11 cellular contexts compared by ENCODE assay signal in the genomic region with DNA sequence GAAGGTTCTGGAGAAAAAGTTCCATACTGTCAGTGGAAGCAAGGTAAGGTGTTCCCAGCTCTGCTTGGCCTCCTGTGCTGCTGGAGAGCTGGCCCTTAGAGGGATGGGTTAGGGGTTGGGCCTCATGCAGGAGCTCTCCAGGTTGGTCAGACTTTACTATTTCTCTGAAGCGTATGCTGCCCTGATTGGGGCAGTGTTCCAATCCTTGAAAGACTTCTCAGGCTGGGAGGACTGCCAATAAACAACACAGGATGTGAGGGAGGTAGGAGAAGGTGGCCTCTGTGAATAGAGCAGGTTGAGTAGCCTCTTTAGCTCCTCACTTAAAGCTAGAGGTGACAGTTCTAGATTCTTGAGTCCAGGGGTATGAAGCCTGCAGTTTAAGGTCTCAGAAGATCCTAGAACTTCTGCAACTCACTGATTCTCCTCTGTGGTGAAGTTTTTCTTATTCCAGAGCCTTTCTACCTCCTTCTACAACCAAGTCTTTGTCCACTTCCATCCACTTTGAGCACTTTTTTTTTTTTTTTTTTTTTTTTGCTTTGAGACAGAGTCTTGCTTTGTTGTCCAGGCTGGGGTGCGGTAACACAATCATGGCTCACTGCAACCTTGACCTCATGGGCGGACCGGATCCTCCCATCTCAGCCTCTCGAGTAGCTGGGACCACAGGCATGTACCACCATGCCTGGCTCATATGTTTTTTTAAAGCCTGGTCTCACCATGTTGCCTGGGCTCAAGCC. TPM values are rescaled to one million over a fixed set of nuclear protein-coding genes. Genes with fewer than 3 reads are reported as not detected.
A peak's percentile ranks its signal among the peaks of the same experiment; 100 is the strongest.
DNase-seq lines count a peak whose midpoint lies in the region; ATAC-seq, FAIRE-seq and TF ChIP-seq lines count a peak whose summit lies in the region.
"Had no signal": no experiment of that assay in that cellular context is flagged by ENCODE, and none has a peak within 500 bp of the region (broad histone marks: within the 10 kb centered on the region; RNA-seq: fewer than 3 reads in every experiment).

No MANE protein-coding gene starts in this region.

- dilution Hi-C loops in keratinocyte (cut with MboI; ENCODE audit: extremely low pct_ligation_motif_present, low sequenced_read_pairs), result no loop called here

- H3K9me3 Mint-ChIP-seq in activated T-cell treated with anti-CD3 and anti-CD28 coated beads, Interleukin-2, amount 50 U/mL, for 72 hours, result no peaks in the 10 kb centered on the region
- no peaks in the 10 kb centered on the region for H3K9me3 Mint-ChIP-seq in activated naive CD8-positive, alpha-beta T cell treated with anti-CD3 and anti-CD28 coated beads, Interleukin-2, amount 10 ng/mL, durations not matched to agents 7 days and 5 days

- peaks cover 11% of the 10 kb centered on the region for H3K9me1 ChIP-seq in keratinocyte (ENCODE audit: control insufficient read depth, extremely low read depth, insufficient read depth, low read length)

- peaks cover 47% of the 10 kb centered on the region for H3K4me1 Mint-ChIP-seq in activated T-cell treated with anti-CD3 and anti-CD28 coated beads, Interleukin-2, amount 50 U/mL, for 72 hours (ENCODE audit: low read depth)
- peaks cover 32% of the 10 kb centered on the region for H3K4me1 Mint-ChIP-seq in activated naive CD8-positive, alpha-beta T cell treated with anti-CD3 and anti-CD28 coated beads, Interleukin-2, amount 10 ng/mL, durations not matched to agents 7 days and 5 days

- peak overlapping the region; percentile 94 for H3K27ac Mint-ChIP-seq in activated T-cell treated with anti-CD3 and anti-CD28 coated beads, Interleukin-2, amount 50 U/mL, for 72 hours
- H3K27ac Mint-ChIP-seq in activated naive CD8-positive, alpha-beta T cell treated with anti-CD3 and anti-CD28 coated beads, Interleukin-2, amount 10 ng/mL, durations not matched to agents 7 days and 5 days, result peak overlapping the region; percentile 80

- peak; percentile 72 for FAIRE-seq in keratinocyte (lab: Jason Lieb, UNC)
- no peak for FAIRE-seq in frontal cortex (lab: Jason Lieb, UNC)

- no peaks in the 10 kb centered on the region for H3K9me3 ChIP-seq in keratinocyte (ENCODE audit: control insufficient read depth, low read depth, low read length)
- no peaks in the 10 kb centered on the region for H3K9me3 ChIP-seq in transverse colon

- ATAC-seq in activated T-cell treated with anti-CD3 and anti-CD28 coated beads, Interleukin-2, amount 50 U/mL, for 72 hours (replicated peaks in 1 of 2), result no peak
- no peak for ATAC-seq in activated naive CD8-positive, alpha-beta T cell treated with anti-CD3 and anti-CD28 coated beads, Interleukin-2, amount 10 ng/mL, durations not matched to agents 7 days and 5 days (ENCODE audit: low read depth)

- no peak overlapping the region for H2AFZ ChIP-seq in keratinocyte (ENCODE audit: control insufficient read depth, low read length)

- peak overlapping the region; percentile 95 for H3K4me2 ChIP-seq in keratinocyte (ENCODE audit: control insufficient read depth, extremely low read depth, insufficient read depth, low read depth, low read length)

- no peak for DNase-seq in activated T-cell treated with anti-CD3 and anti-CD28 coated beads, Interleukin-2, amount 50 U/mL, for 72 hours
- DNase-seq in activated T-cell treated with anti-CD3 and anti-CD28 coated beads for 4 hours, result no peak
- no peak for DNase-seq in activated naive CD8-positive, alpha-beta T cell treated with anti-CD3 and anti-CD28 coated beads, Interleukin-2, amount 10 ng/mL, durations not matched to agents 7 days and 5 days
- no peak for DNase-seq in keratinocyte (ENCODE audit: low read depth, low spot score)
- DNase-seq in transverse colon, result peak; percentile 84
- no peak for DNase-seq in lower leg skin (ENCODE audit: low spot score in 2 of 2)
- no peak for DNase-seq in activated CD4-positive, alpha-beta T cell treated with anti-CD3 and anti-CD28 coated beads for 1 hour
- no peak for DNase-seq in frontal cortex (ENCODE audit: low spot score in 2 of 2)
- DNase-seq: DMS53; effector CD4-positive, alpha-beta T cell; KG1 had no signal

- WGBS in transverse colon (ENCODE audit: low coverage in 1 of 2), 2 donors, result 38% methylated on average over 5 of the region's 5 CpGs; no CpG with 5 or more reads in 1 of the 2 donors
- 62 to 67% methylated on average over 5 of the region's 5 CpGs for WGBS in lower leg skin, 2 donors

- intact Hi-C loops in transverse colon (cut with DNase I; ENCODE audit: low total_unique reads), result no loop called here
- intact Hi-C loops in lower leg skin (cut with DNase I; ENCODE audit: low total_unique reads), result no loop called here

- TF ChIP-seq POLR2A in transverse colon (IDR thresholded peaks at IDR 0.05) (peak; percentile 91), lower leg skin (IDR thresholded peaks at IDR 0.05) (no peak)

- H3K27me3 Mint-ChIP-seq in activated T-cell treated with anti-CD3 and anti-CD28 coated beads, Interleukin-2, amount 50 U/mL, for 72 hours (ENCODE audit: low read depth), result no peaks in the 10 kb centered on the region
- H3K27me3 Mint-ChIP-seq in activated naive CD8-positive, alpha-beta T cell treated with anti-CD3 and anti-CD28 coated beads, Interleukin-2, amount 10 ng/mL, durations not matched to agents 7 days and 5 days, result no peaks in the 10 kb centered on the region

- TF ChIP-seq CTCF in keratinocyte (optimal IDR thresholded peaks at IDR 0.05 in 1 of 3, IDR thresholded peaks at IDR 0.05 in 1 of 3, conservative IDR thresholded peaks at IDR 0.05 in 1 of 3; ENCODE audit: extremely low read depth in 1 of 3, insufficient read depth in 2 of 3, low read length in 3 of 3) (no peak), transverse colon (IDR thresholded peaks at IDR 0.05) (no peak), lower leg skin (IDR thresholded peaks at IDR 0.05) (no peak)

- TF ChIP-seq EP300 in transverse colon (IDR thresholded peaks at IDR 0.05; ENCODE audit: low read depth), result peak; percentile 8

- H3K4me3 ChIP-seq in keratinocyte (ENCODE audit: control insufficient read depth in 2 of 3, extremely low read depth in 1 of 3, insufficient read depth in 2 of 3, low read depth in 1 of 3, low read length in 3 of 3), result no peak overlapping the region
- peak overlapping the region in 1 of 4 donors; percentile 93 for H3K4me3 ChIP-seq in transverse colon
- no peak overlapping the region for H3K4me3 ChIP-seq in lower leg skin (ENCODE audit: low read depth, poor library complexity, severe bottlenecking)

- in situ Hi-C loops in transverse colon (cut with MboI; ENCODE audit: low pct_ligation_motif_present in 1 of 4, low pct_unique_long_range_greater_than_20kb in 1 of 4, low sequenced_read_pairs in 3 of 4), result no loop called here

- peaks cover 23 to 48% of the 10 kb centered on the region in 2 donors for H3K36me3 Mint-ChIP-seq in activated T-cell treated with anti-CD3 and anti-CD28 coated beads, Interleukin-2, amount 50 U/mL, for 72 hours (ENCODE audit: insufficient read depth in 2 of 2)
- peaks cover 46% of the 10 kb centered on the region for H3K36me3 Mint-ChIP-seq in activated naive CD8-positive, alpha-beta T cell treated with anti-CD3 and anti-CD28 coated beads, Interleukin-2, amount 10 ng/mL, durations not matched to agents 7 days and 5 days

- no peak overlapping the region for H3K27ac ChIP-seq in keratinocyte (ENCODE audit: control insufficient read depth, insufficient read depth, low read length)
- peak overlapping the region; percentile 99 for H3K27ac ChIP-seq in transverse colon

- peaks cover 16% of the 10 kb centered on the region for H3K4me1 ChIP-seq in keratinocyte (ENCODE audit: control insufficient read depth, extremely low read depth, insufficient read depth, low read length)
- peaks cover 36 to 64% (median 47%) of the 10 kb centered on the region in 4 donors for H3K4me1 ChIP-seq in transverse colon

- H3K36me3 ChIP-seq in keratinocyte (ENCODE audit: control insufficient read depth in 2 of 2, extremely low read depth in 1 of 2, insufficient read depth in 2 of 2, low read length in 2 of 2) (peaks cover 36 to 51% of the 10 kb centered on the region in 2 experiments), transverse colon (peaks cover 0 to 36% (median 19%) of the 10 kb centered on the region in 4 donors)

- peak overlapping the region; percentile 84 to 92 for H3K4me3 Mint-ChIP-seq in activated T-cell treated with anti-CD3 and anti-CD28 coated beads, Interleukin-2, amount 50 U/mL, for 72 hours
- peak overlapping the region; percentile 84 for H3K4me3 Mint-ChIP-seq in activated naive CD8-positive, alpha-beta T cell treated with anti-CD3 and anti-CD28 coated beads, Interleukin-2, amount 10 ng/mL, durations not matched to agents 7 days and 5 days

- no peak overlapping the region for H3K9ac ChIP-seq in keratinocyte (ENCODE audit: control insufficient read depth, extremely low read depth, insufficient read depth, low read length)

- POLR2A ChIA-PET in activated naive CD8-positive, alpha-beta T cell treated with anti-CD3 and anti-CD28 coated beads, Interleukin-2, amount 10 ng/mL, durations not matched to agents 7 days and 5 days (lab: Charles Lee), result interaction anchor here (0.7 to 2.4 kb wide), 5 partner anchors 9 to 27 kb away, joined by 3 to 9 read pairs (median 4); no protein-coding TSS in a partner anchor

- peaks cover 46% of the 10 kb centered on the region for H3K79me2 ChIP-seq in keratinocyte (ENCODE audit: control insufficient read depth, insufficient read depth, low read length)

- H4K20me1 ChIP-seq in keratinocyte (ENCODE audit: control insufficient read depth, extremely low read depth, insufficient read depth, low read length), result peaks cover 45% of the 10 kb centered on the region

- no peaks in the 10 kb centered on the region for H3K27me3 ChIP-seq in keratinocyte (ENCODE audit: control insufficient read depth, extremely low read depth, insufficient read depth, low read length)
- no peaks in the 10 kb centered on the region for H3K27me3 ChIP-seq in transverse colon

RNA-seq across cellular contexts. Expression of gene HNRNPAB, which starts 3.0 kb away (rescaled TPM):
- 100 to 1,000 TPM; 196 to 232 TPM for total RNA-seq in activated T-cell treated with anti-CD3 and anti-CD28 coated beads, Interleukin-2, amount 50 U/mL, for 72 hours
- total RNA-seq in activated naive CD8-positive, alpha-beta T cell treated with anti-CD3 and anti-CD28 coated beads, Interleukin-2, amount 10 ng/mL, durations not matched to agents 7 days and 5 days, result 100 to 1,000 TPM; 183 to 198 TPM
- 102 to 161 TPM (median 146 TPM) in 3 replicates for polyA plus RNA-seq in keratinocyte
- 142 TPM for polyA plus RNA-seq in keratinocyte (2011; ENCODE audit: low read depth)
- polyA plus RNA-seq in keratinocyte (2011; cell fraction: cytosol; rRNA removed), result 106 and 125 TPM in 2 replicates
- polyA plus RNA-seq in keratinocyte (2011; cell fraction: nucleus; rRNA removed), result 105 and 124 TPM in 2 replicates
- polyA plus RNA-seq in keratinocyte (2012; ENCODE audit: low replicate concordance), result 98.8 and 167 TPM in 2 replicates
- 37.9 to 59.2 TPM (median 53.2 TPM) in 3 replicates for polyA minus RNA-seq in keratinocyte
- polyA minus RNA-seq in keratinocyte (2011; cell fraction: cytosol; rRNA and poly(A)+ RNA removed), result 85.0 TPM
- polyA minus RNA-seq in keratinocyte (2011; cell fraction: nucleus; rRNA and poly(A)+ RNA removed), result 24.6 and 33.4 TPM in 2 replicates
- 100 to 1,000 TPM; 115 to 199 (median 169) TPM for total RNA-seq in transverse colon
- 100 to 1,000 TPM in 2 of 4 donors, 10 to 100 TPM in 2; 76.4 to 124 (median 102) TPM for total RNA-seq in lower leg skin
- total RNA-seq in frontal cortex, result 49.7 TPM

RNA-seq across cellular contexts. Expression of gene GMCL2, which starts 20.2 kb away (rescaled TPM):
- not detected for total RNA-seq in activated T-cell treated with anti-CD3 and anti-CD28 coated beads, Interleukin-2, amount 50 U/mL, for 72 hours
- total RNA-seq in activated naive CD8-positive, alpha-beta T cell treated with anti-CD3 and anti-CD28 coated beads, Interleukin-2, amount 10 ng/mL, durations not matched to agents 7 days and 5 days, result not detected
- not detected in 3 replicates for polyA plus RNA-seq in keratinocyte
- polyA plus RNA-seq in keratinocyte (2011; ENCODE audit: low read depth), result not detected
- not detected in 2 replicates for polyA plus RNA-seq in keratinocyte (2011; cell fraction: cytosol; rRNA removed)
- polyA plus RNA-seq in keratinocyte (2011; cell fraction: nucleus; rRNA removed), result not detected in 2 replicates
- not detected in 2 replicates for polyA plus RNA-seq in keratinocyte (2012; ENCODE audit: low replicate concordance)
- not detected in 3 replicates for polyA minus RNA-seq in keratinocyte
- polyA minus RNA-seq in keratinocyte (2011; cell fraction: cytosol; rRNA and poly(A)+ RNA removed), result not detected
- polyA minus RNA-seq in keratinocyte (2011; cell fraction: nucleus; rRNA and poly(A)+ RNA removed), result not detected in 2 replicates
- total RNA-seq in transverse colon (not detected), lower leg skin (not detected), frontal cortex (not detected)

RNA-seq across cellular contexts. Expression of gene PHYKPL, which starts 25.3 kb away (rescaled TPM):
- total RNA-seq in activated T-cell treated with anti-CD3 and anti-CD28 coated beads, Interleukin-2, amount 50 U/mL, for 72 hours, result 10 to 100 TPM; 81.7 to 89.7 TPM
- total RNA-seq in activated naive CD8-positive, alpha-beta T cell treated with anti-CD3 and anti-CD28 coated beads, Interleukin-2, amount 10 ng/mL, durations not matched to agents 7 days and 5 days, result 100 to 1,000 TPM; 158 to 165 TPM
- polyA plus RNA-seq in keratinocyte, result 27.6 to 53.5 TPM (median 38.8 TPM) in 3 replicates
- polyA plus RNA-seq in keratinocyte (2011; ENCODE audit: low read depth), result 28.6 TPM
- polyA plus RNA-seq in keratinocyte (2011; cell fraction: cytosol; rRNA removed), result 18.7 and 26.0 TPM in 2 replicates
- polyA plus RNA-seq in keratinocyte (2011; cell fraction: nucleus; rRNA removed), result 125 and 140 TPM in 2 replicates
- 24.6 and 30.8 TPM in 2 replicates for polyA plus RNA-seq in keratinocyte (2012; ENCODE audit: low replicate concordance)
- polyA minus RNA-seq in keratinocyte, result 51.8 to 71.0 TPM (median 56.9 TPM) in 3 replicates
- polyA minus RNA-seq in keratinocyte (2011; cell fraction: cytosol; rRNA and poly(A)+ RNA removed), result 24.0 TPM
- polyA minus RNA-seq in keratinocyte (2011; cell fraction: nucleus; rRNA and poly(A)+ RNA removed), result 46.8 and 59.5 TPM in 2 replicates
- 100 to 1,000 TPM; 124 to 405 (median 197) TPM for total RNA-seq in transverse colon
- 10 to 100 TPM; 29.3 to 45.7 (median 31.8) TPM for total RNA-seq in lower leg skin
- 9.0 TPM for total RNA-seq in frontal cortex

RNA-seq across cellular contexts. Expression of gene NHP2, which starts 53.7 kb away (rescaled TPM):
- total RNA-seq in activated T-cell treated with anti-CD3 and anti-CD28 coated beads, Interleukin-2, amount 50 U/mL, for 72 hours, result 100 to 1,000 TPM; 112 to 122 TPM
- total RNA-seq in activated naive CD8-positive, alpha-beta T cell treated with anti-CD3 and anti-CD28 coated beads, Interleukin-2, amount 10 ng/mL, durations not matched to agents 7 days and 5 days, result 100 to 1,000 TPM; 113 to 124 TPM
- polyA plus RNA-seq in keratinocyte, result 144 to 186 TPM (median 175 TPM) in 3 replicates
- polyA plus RNA-seq in keratinocyte (2011; ENCODE audit: low read depth), result 55.0 TPM
- 161 and 229 TPM in 2 replicates for polyA plus RNA-seq in keratinocyte (2011; cell fraction: cytosol; rRNA removed)
- 73.0 and 74.2 TPM in 2 replicates for polyA plus RNA-seq in keratinocyte (2011; cell fraction: nucleus; rRNA removed)
- 154 and 229 TPM in 2 replicates for polyA plus RNA-seq in keratinocyte (2012; ENCODE audit: low replicate concordance)
- polyA minus RNA-seq in keratinocyte, result 63.5 to 87.2 TPM (median 78.0 TPM) in 3 replicates
- 167 TPM for polyA minus RNA-seq in keratinocyte (2011; cell fraction: cytosol; rRNA and poly(A)+ RNA removed)
- 22.8 and 23.2 TPM in 2 replicates for polyA minus RNA-seq in keratinocyte (2011; cell fraction: nucleus; rRNA and poly(A)+ RNA removed)
- total RNA-seq in transverse colon (100 to 1,000 TPM in 2 of 4 donors, 10 to 100 TPM in 2; 28.1 to 116 (median 96.7) TPM), lower leg skin (100 to 1,000 TPM; 169 to 210 (median 199) TPM), frontal cortex (75.8 TPM)
